8 cellular contexts compared by ENCODE assay signal in genomic region chr1:167629681-167630567, GRCh38. TPM values are rescaled to one million over a fixed set of nuclear protein-coding genes. Genes with fewer than 3 reads are reported as not detected.
DNase-seq lines count a peak whose midpoint lies in the region; ATAC-seq and TF ChIP-seq lines count a peak whose summit lies in the region.

TSS of gene RCSD1 (plus strand) at chr1:167630232. CDS start at chr1:167630424, 192 bp downstream.

- intact Hi-C loops in lower leg skin (cut with DNase I; ENCODE audit: low total_unique reads) = no loop called here

- ATAC-seq in HG03066 (IDR thresholded peaks at IDR 0.05; ENCODE audit: low read depth, unreplicated experiment) (peak; percentile 25), WTC11 (peak; percentile 50), HG03280 (IDR thresholded peaks at IDR 0.05; ENCODE audit: unreplicated experiment) (no peak)
- peak; percentile 16 for ATAC-seq in central memory CD8-positive, alpha-beta T cell (replicated peaks; ENCODE audit: extremely low read depth, poor library complexity, severe bottlenecking)

- no peak for TF ChIP-seq POLR2A in lower leg skin (IDR thresholded peaks at IDR 0.05)

- H3K27ac Mint-ChIP-seq in WTC11 = no peak within 1 kb of the TSS
- peak within 1 kb of the TSS; percentile 97 for H3K27ac Mint-ChIP-seq in central memory CD8-positive, alpha-beta T cell (ENCODE audit: low read depth)

- peaks cover 35% of the 10 kb centered on the region for H3K4me1 Mint-ChIP-seq in WTC11
- H3K4me1 Mint-ChIP-seq in central memory CD8-positive, alpha-beta T cell = peaks cover 80% of the 10 kb centered on the region

- peaks cover 82% of the 10 kb centered on the region for H3K27me3 Mint-ChIP-seq in WTC11 (ENCODE audit: low read depth)
- H3K27me3 Mint-ChIP-seq in central memory CD8-positive, alpha-beta T cell = no peaks in the 10 kb centered on the region

- CTCF ChIA-PET in WTC11 (lab: Charles Lee) = interaction anchor here (1.2 kb wide), 1 partner anchor 31 kb away, joined by 3 read pairs; no protein-coding TSS in a partner anchor

- WGBS in lower leg skin, 2 donors = 12 to 18% methylated on average over 38 to 41 of the region's 62 CpGs

- peak; percentile 66 for DNase-seq in CMK (ENCODE audit: low read depth)
- peak; percentile 43 for DNase-seq in WTC11 (ENCODE audit: low spot score)
- no peak for DNase-seq in central memory CD8-positive, alpha-beta T cell (ENCODE audit: low spot score in 2 of 2)
- peak in 1 of 2 donors; percentile 86 for DNase-seq in lower leg skin (ENCODE audit: low spot score in 2 of 2)
- peak; percentile 59 to 69 for DNase-seq in stimulated activated CD8-positive, alpha-beta memory T cell treated with anti-CD3 and anti-CD28 coated beads, Interleukin-15, amount 100 ng/mL, for 48 hours (ENCODE audit: low read depth in 2 of 2)
- no peak for DNase-seq in OCI-M1 (lab: John Stamatoyannopoulos, UW)

- H3K4me3 ChIP-seq in lower leg skin (ENCODE audit: low read depth, poor library complexity, severe bottlenecking) = peak within 1 kb of the TSS; percentile 44

- H3K9me3 Mint-ChIP-seq in WTC11 = peaks cover 11% of the 10 kb centered on the region
- no peaks in the 10 kb centered on the region for H3K9me3 Mint-ChIP-seq in central memory CD8-positive, alpha-beta T cell

- H3K36me3 Mint-ChIP-seq in WTC11 = 0 out of 2 replicates have a peak, but pooled peaks cover 4% of the 10 kb centered on the region
- peaks cover 27% of the 10 kb centered on the region for H3K36me3 Mint-ChIP-seq in central memory CD8-positive, alpha-beta T cell (ENCODE audit: insufficient read depth)

- peak within 1 kb of the TSS; percentile 79 for H3K4me3 Mint-ChIP-seq in WTC11
- peak within 1 kb of the TSS; percentile 94 for H3K4me3 Mint-ChIP-seq in central memory CD8-positive, alpha-beta T cell

- TF ChIP-seq CTCF in WTC11 (IDR thresholded peaks at IDR 0.05) (no peak), lower leg skin (IDR thresholded peaks at IDR 0.05) (no peak)

- POLR2A ChIA-PET in WTC11 (lab: Charles Lee) = no interaction called here

TF ChIP-seq in WTC11, 78 proteins besides CTCF, POLR2A, EP300 and RAD21:
- peak; percentile 48; the same call in 1 of the 2 replicates for TF ChIP-seq MAX (CRISPR knock-in tag; IDR thresholded peaks at IDR 0.05)
- peak; percentile 55; the same call in 1 of the 2 replicates for TF ChIP-seq ZNF263 (CRISPR knock-in tag; IDR thresholded peaks at IDR 0.05; ENCODE audit: low read depth)
- TF ChIP-seq, protein P1, sequence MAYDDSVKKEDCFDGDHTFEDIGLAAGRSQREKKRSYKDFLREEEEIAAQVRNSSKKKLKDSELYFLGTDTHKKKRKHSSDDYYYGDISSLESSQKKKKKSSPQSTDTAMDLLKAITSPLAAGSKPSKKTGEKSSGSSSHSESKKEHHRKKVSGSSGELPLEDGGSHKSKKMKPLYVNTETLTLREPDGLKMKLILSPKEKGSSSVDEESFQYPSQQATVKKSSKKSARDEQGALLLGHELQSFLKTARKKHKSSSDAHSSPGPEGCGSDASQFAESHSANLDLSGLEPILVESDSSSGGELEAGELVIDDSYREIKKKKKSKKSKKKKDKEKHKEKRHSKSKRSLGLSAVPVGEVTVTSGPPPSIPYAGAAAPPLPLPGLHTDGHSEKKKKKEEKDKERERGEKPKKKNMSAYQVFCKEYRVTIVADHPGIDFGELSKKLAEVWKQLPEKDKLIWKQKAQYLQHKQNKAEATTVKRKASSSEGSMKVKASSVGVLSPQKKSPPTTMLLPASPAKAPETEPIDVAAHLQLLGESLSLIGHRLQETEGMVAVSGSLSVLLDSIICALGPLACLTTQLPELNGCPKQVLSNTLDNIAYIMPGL (CRISPR knock-in tag; IDR thresholded peaks at IDR 0.05) = no peak
- peak; percentile 33; the same call in 1 of the 2 replicates for TF ChIP-seq TEAD1 (CRISPR knock-in tag; IDR thresholded peaks at IDR 0.05)
- TF ChIP-seq KAT7 (CRISPR knock-in tag; IDR thresholded peaks at IDR 0.05; ENCODE audit: borderline replicate concordance) = peak; percentile 68; the same call in 1 of the 2 replicates

RNA-seq across cellular contexts. Expression of gene RCSD1, which starts in this region (rescaled TPM):
- total RNA-seq in WTC11 (2021) (0.23 to 0.71 TPM (median 0.50 TPM) in 3 replicates), lower leg skin (1 to 10 TPM; 2.4 to 8.7 (median 4.4) TPM)

Comparison
In these comparisons a context has a peak if more than half of its experiments do, and no peak if none do; other contexts are left out.
1. Peak in DNase-seq and ATAC-seq in WTC11; RNA of the gene not detected or under 1 TPM.
2. DNase-seq: peak in CMK (single experiment) and stimulated activated CD8-positive, alpha-beta memory T cell treated with anti-CD3 and anti-CD28 coated beads, Interleukin-15, amount 100 ng/mL, for 48 hours (2 of 2); none in central memory CD8-positive, alpha-beta T cell (0 of 2) and OCI-M1 (single experiment).